Comparison of ENCODE assay signal across 23 cellular contexts in the genomic region with DNA sequence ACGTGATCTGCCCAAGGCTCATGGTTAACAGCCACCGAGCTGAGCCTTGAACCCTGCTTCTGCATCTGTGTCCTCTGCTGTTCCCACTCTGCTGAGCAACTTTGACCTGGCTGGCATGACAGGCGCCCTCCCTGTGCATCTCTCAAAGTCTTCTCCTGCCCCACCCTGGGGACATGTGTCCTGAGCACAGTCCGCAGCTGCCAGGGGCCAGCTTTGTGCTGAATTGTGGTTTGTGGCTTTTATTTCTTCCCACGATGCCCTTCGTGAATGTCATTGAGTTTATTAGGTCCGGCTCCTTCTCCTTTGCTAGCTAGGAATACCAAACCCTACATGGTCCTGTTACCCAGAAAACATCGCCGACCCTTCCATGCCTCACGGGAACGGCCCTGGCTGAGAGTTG.
"Had no signal": no experiment of that assay in that cellular context is flagged by ENCODE, and none has a peak within 500 bp of the region (broad histone marks: within the 10 kb centered on the region; RNA-seq: fewer than 3 reads in every experiment).

No MANE protein-coding gene starts in this region.

- H3K9me3 Mint-ChIP-seq: activated naive CD4-positive, alpha-beta T cell treated with anti-CD3 and anti-CD28 coated beads, Interleukin-2, amount 10 ng/mL, durations not matched to agents 7 days and 5 days; activated naive CD8-positive, alpha-beta T cell treated with anti-CD3 and anti-CD28 coated beads, Interleukin-2, amount 10 ng/mL, durations not matched to agents 7 days and 5 days; activated T-helper 1 cell treated with anti-CD3 and anti-CD28 coated beads, Interleukin-12 subunit alpha, Interleukin-12 subunit beta, Interleukin-2, Interleukin-4 antibody, amounts not matched to agents 30 ng/mL and 10 ng/mL and 1 ng/mL, durations not matched to agents 14 hours and 24 hours and 36 hours; effector memory CD8-positive, alpha-beta T cell; naive thymus-derived CD4-positive, alpha-beta T cell; neural progenitor cell had no signal

- H3K27ac Mint-ChIP-seq: activated naive CD4-positive, alpha-beta T cell treated with anti-CD3 and anti-CD28 coated beads, Interleukin-2, amount 10 ng/mL, durations not matched to agents 7 days and 5 days; activated naive CD8-positive, alpha-beta T cell treated with anti-CD3 and anti-CD28 coated beads, Interleukin-2, amount 10 ng/mL, durations not matched to agents 7 days and 5 days; activated T-helper 1 cell treated with anti-CD3 and anti-CD28 coated beads, Interleukin-12 subunit alpha, Interleukin-12 subunit beta, Interleukin-2, Interleukin-4 antibody, amounts not matched to agents 30 ng/mL and 10 ng/mL and 1 ng/mL, durations not matched to agents 14 hours and 24 hours and 36 hours; effector memory CD8-positive, alpha-beta T cell; naive thymus-derived CD4-positive, alpha-beta T cell; neural progenitor cell had no signal

- H3K36me3 ChIP-seq: ascending aorta, brain microvascular endothelial cell, neural progenitor cell, vagina had no signal

- DNase-seq: activated CD4-positive, alpha-beta T cell treated with anti-CD3 and anti-CD28 coated beads for 4 hours; activated CD4-positive, alpha-beta T cell treated with anti-CD3 and anti-CD28 coated beads, Interleukin-2, amount 50 U/mL, for 4 hours; activated CD8-positive, alpha-beta memory T cell treated with anti-CD3 and anti-CD28 coated beads, Interleukin-2, amount 50 U/mL, for 4 hours; activated effector memory CD4-positive, alpha-beta T cell treated with anti-CD3 and anti-CD28 coated beads, Interleukin-2, amount 50 U/mL, for 16 hours; activated naive CD4-positive, alpha-beta T cell treated with anti-CD3 and anti-CD28 coated beads, Interleukin-2, amount 10 ng/mL, durations not matched to agents 7 days and 5 days; activated naive CD8-positive, alpha-beta T cell treated with anti-CD3 and anti-CD28 coated beads, Interleukin-2, amount 10 ng/mL, durations not matched to agents 7 days and 5 days; activated T-cell treated with anti-CD3 and anti-CD28 coated beads, Interleukin-2, amount 50 U/mL, for 1 hour; brain microvascular endothelial cell; cortex of kidney; effector memory CD8-positive, alpha-beta T cell; mammary epithelial cell; naive thymus-derived CD4-positive, alpha-beta T cell; occipital lobe; psoas muscle; stimulated activated CD4-positive, alpha-beta T cell treated with anti-CD3 and anti-CD28 coated beads, Interleukin-2, amount 100 ng/mL, for 48 hours; stimulated activated naive CD4-positive, alpha-beta T cell treated with Interleukin-2 at 50 U/mL for 16 hours; testis; trophoblast cell had no signal

- H3K27me3 ChIP-seq: ascending aorta, brain microvascular endothelial cell, neural progenitor cell, testis, vagina had no signal

- H3K4me3 Mint-ChIP-seq: activated naive CD4-positive, alpha-beta T cell treated with anti-CD3 and anti-CD28 coated beads, Interleukin-2, amount 10 ng/mL, durations not matched to agents 7 days and 5 days; activated naive CD8-positive, alpha-beta T cell treated with anti-CD3 and anti-CD28 coated beads, Interleukin-2, amount 10 ng/mL, durations not matched to agents 7 days and 5 days; activated T-helper 1 cell treated with anti-CD3 and anti-CD28 coated beads, Interleukin-12 subunit alpha, Interleukin-12 subunit beta, Interleukin-2, Interleukin-4 antibody, amounts not matched to agents 30 ng/mL and 10 ng/mL and 1 ng/mL, durations not matched to agents 14 hours and 24 hours and 36 hours; effector memory CD8-positive, alpha-beta T cell; naive thymus-derived CD4-positive, alpha-beta T cell; neural progenitor cell had no signal

- H3K4me3 ChIP-seq: ascending aorta, neural progenitor cell, psoas muscle, testis, vagina had no signal

- H3K4me1 Mint-ChIP-seq: activated naive CD4-positive, alpha-beta T cell treated with anti-CD3 and anti-CD28 coated beads, Interleukin-2, amount 10 ng/mL, durations not matched to agents 7 days and 5 days; activated naive CD8-positive, alpha-beta T cell treated with anti-CD3 and anti-CD28 coated beads, Interleukin-2, amount 10 ng/mL, durations not matched to agents 7 days and 5 days; naive thymus-derived CD4-positive, alpha-beta T cell had no signal

- H3K27ac ChIP-seq: ascending aorta, brain microvascular endothelial cell, neural progenitor cell, parathyroid adenoma, psoas muscle, testis, vagina had no signal

- H3K4me2 ChIP-seq: neural progenitor cell had no signal

- H3K9ac ChIP-seq: neural progenitor cell, parathyroid adenoma had no signal

- H3K9me3 ChIP-seq: ascending aorta, psoas muscle, testis, vagina had no signal

- H3K4me1 ChIP-seq: ascending aorta, parathyroid adenoma, testis had no signal

- H3K36me3 Mint-ChIP-seq: activated naive CD4-positive, alpha-beta T cell treated with anti-CD3 and anti-CD28 coated beads, Interleukin-2, amount 10 ng/mL, durations not matched to agents 7 days and 5 days; activated naive CD8-positive, alpha-beta T cell treated with anti-CD3 and anti-CD28 coated beads, Interleukin-2, amount 10 ng/mL, durations not matched to agents 7 days and 5 days; naive thymus-derived CD4-positive, alpha-beta T cell; neural progenitor cell had no signal

- H2AFZ ChIP-seq: neural progenitor cell, parathyroid adenoma had no signal
